In genomic region chr1:229714306-229714705, GRCh38 we compare ENCODE assay signal across 7 cellular contexts.
"Had no signal": no experiment of that assay in that cellular context is flagged by ENCODE, and none has a peak within 500 bp of the region (broad histone marks: within the 10 kb centered on the region; RNA-seq: fewer than 3 reads in every experiment).

No MANE protein-coding gene starts in this region.

- H3K27ac ChIP-seq: GM23248 had no signal

- H3K9me3 ChIP-seq: HAP-1 had no signal

- H3K4me2 ChIP-seq: GM23338 had no signal

- H2AFZ ChIP-seq: GM23248, GM23338 had no signal

- FAIRE-seq: H54 had no signal

- H3K9ac ChIP-seq: GM23248 had no signal

- H3K4me3 ChIP-seq: GM23248, GM23338, HAP-1 had no signal

- H3K36me3 ChIP-seq: HAP-1 had no signal

- H3K4me1 ChIP-seq: HAP-1 had no signal

- DNase-seq: GOT3, H7, HCEC 1CT had no signal
